In the genomic region with DNA sequence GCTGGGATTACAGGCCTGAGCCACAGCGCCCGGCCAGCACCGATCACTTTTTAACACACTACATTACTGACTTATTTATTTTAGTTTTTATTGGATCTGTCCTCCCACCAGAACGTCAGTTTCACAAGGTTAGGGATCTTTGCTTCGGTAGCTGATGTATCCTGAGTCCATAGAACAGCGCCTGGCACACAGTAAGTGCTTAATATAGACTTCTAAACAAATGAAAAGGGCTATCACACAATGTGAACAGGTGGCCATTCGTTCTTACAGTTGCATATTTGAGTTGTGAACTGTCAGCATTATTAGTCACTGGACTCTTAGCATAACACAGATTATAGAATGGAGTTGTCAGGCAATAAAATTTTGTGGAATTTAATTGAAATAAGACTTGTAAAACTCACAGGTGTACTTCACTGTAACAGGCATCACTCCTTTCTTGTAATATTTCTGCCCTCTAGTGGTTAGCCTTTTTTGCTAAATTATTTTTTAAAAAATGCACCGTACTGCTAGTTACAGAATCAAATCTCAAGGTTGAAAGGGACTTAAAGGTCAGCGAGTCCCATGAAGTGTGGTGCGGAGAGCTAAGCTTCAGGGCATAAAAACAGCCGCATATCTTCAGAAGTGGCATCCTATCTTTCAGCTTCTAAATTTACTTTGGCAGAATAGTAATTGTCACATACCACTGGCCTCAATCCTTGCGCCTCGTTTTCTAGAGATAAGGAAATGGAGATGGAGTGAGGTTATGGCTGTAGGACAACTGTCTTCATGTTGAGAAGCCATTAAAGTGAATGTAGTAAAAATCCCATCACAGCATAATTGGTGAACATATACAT, we compare ENCODE assay signal across 8 cellular contexts. TPM values are rescaled to one million over a fixed set of nuclear protein-coding genes. Genes with fewer than 3 reads are reported as not detected.
DNase-seq lines count a peak whose midpoint lies in the region; ATAC-seq and TF ChIP-seq lines count a peak whose summit lies in the region.

No MANE protein-coding gene starts in this region.

- peak; percentile 73 for TF ChIP-seq CTCF in upper lobe of right lung (IDR thresholded peaks at IDR 0.05)

- H3K27ac Mint-ChIP-seq in T-helper 17 cell (peak overlapping the region; percentile 59), immature natural killer cell (peak overlapping the region in 1 of 6 donors; percentile 16)

- H3K9me3 Mint-ChIP-seq in immature natural killer cell = no peaks in the 10 kb centered on the region

- H3K36me3 Mint-ChIP-seq in T-helper 17 cell (ENCODE audit: low read depth) = no peaks in the 10 kb centered on the region
- no peaks in the 10 kb centered on the region for H3K36me3 Mint-ChIP-seq in immature natural killer cell

- H3K9me3 ChIP-seq in T-helper 17 cell (ENCODE audit: control insufficient read depth, low read length, poor library complexity, severe bottlenecking) = no peaks in the 10 kb centered on the region
- H3K9me3 ChIP-seq in upper lobe of right lung = no peaks in the 10 kb centered on the region

- H3K36me3 ChIP-seq in upper lobe of right lung = no peaks in the 10 kb centered on the region

- H3K4me1 Mint-ChIP-seq in T-helper 17 cell = peaks cover 14% of the 10 kb centered on the region
- peaks cover 25 to 32% of the 10 kb centered on the region in 2 donors for H3K4me1 Mint-ChIP-seq in immature natural killer cell

- H3K4me1 ChIP-seq in upper lobe of right lung = peaks cover 6% of the 10 kb centered on the region

- ATAC-seq in T-helper 17 cell (no peak), upper lobe of right lung (no peak), HG02973 (IDR thresholded peaks at IDR 0.05; ENCODE audit: unreplicated experiment) (no peak), GM21390 (IDR thresholded peaks at IDR 0.05; ENCODE audit: unreplicated experiment) (no peak)

- no peak overlapping the region for H3K4me3 ChIP-seq in upper lobe of right lung

- H3K4me3 Mint-ChIP-seq in T-helper 17 cell (peak overlapping the region; percentile 25), immature natural killer cell (no peak overlapping the region)

- no peak overlapping the region for H3K27ac ChIP-seq in upper lobe of right lung

- no peaks in the 10 kb centered on the region for H3K27me3 ChIP-seq in upper lobe of right lung

- H3K27me3 Mint-ChIP-seq in T-helper 17 cell (peaks cover 5% of the 10 kb centered on the region), immature natural killer cell (ENCODE audit: low read depth in 3 of 3) (peaks cover 2 to 10% (median 3%) of the 10 kb centered on the region in 3 donors)

- DNase-seq in DMS 273 (lab: John Stamatoyannopoulos, UW; ENCODE audit: unreplicated experiment) = peak; percentile 62
- peak; percentile 74 for DNase-seq in KBM-7
- no peak for DNase-seq in T-helper 17 cell
- peak in 2 of 3 donors; percentile 13 to 30 for DNase-seq in immature natural killer cell
- DNase-seq in upper lobe of right lung = no peak
- no peak for DNase-seq in HPDE6-E6E7 (ENCODE audit: extremely low spot score)

- intact Hi-C loops in upper lobe of right lung (cut with DNase I) = no loop called here

- in situ Hi-C loops in KBM-7 (cut with MboI; ENCODE audit: low pct_unique_long_range_greater_than_20kb, low sequenced_read_pairs) = no loop called here

RNA-seq across cellular contexts. Expression of gene TBC1D7, which starts 3.4 kb away (rescaled TPM):
- total RNA-seq in T-helper 17 cell (10 to 100 TPM in 1 of 2 donors, 1 to 10 TPM in 1; 9.1 to 12.4 TPM), upper lobe of right lung (18.1 TPM)
- 10 to 100 TPM; 19.0 to 40.3 (median 23.5) TPM for polyA plus RNA-seq in immature natural killer cell

Comparison
In these comparisons a context has a peak if more than half of its experiments do, and no peak if none do; other contexts are left out.
1. DNase-seq: peak in DMS 273 (single experiment), KBM-7 (single experiment) and immature natural killer cell (2 of 3); none in T-helper 17 cell (0 of 3), upper lobe of right lung (single experiment) and HPDE6-E6E7 (single experiment).